8 cellular contexts compared by ENCODE assay signal in the genomic region with DNA sequence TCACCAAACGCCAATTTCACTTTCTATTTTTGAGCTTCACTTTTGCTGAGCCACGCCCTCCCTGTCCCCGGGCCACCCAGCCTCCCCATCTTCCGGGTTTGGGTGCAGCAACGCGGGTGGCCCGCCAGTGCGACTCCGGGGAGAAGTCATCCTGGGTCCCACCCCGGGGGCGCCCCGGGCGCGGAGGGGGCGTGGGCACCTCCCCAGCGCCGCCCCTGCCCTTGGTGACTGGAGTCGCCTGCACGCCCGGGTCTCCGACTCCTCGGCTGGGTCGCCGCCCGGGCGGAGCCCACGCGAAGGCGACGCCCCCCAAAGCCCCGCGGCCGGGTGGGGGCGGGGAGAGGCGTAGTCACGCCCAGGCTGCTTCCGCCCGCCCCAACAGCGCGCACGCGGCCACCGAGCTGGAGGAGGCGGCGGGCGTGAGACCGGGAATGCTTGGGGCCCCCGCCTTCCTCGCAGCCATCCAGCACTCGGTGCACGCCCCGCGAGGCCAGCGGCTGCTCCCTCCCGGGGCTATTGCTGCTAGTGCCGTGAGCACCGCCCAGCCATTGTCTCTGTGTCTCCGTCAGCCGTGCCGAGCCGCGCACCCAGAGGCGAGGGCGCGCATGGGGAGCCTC.
DNase-seq lines count a peak whose midpoint lies in the region; ATAC-seq and TF ChIP-seq lines count a peak whose summit lies in the region.

No MANE protein-coding gene starts in this region.

- H3K79me2 ChIP-seq in OCI-LY7 (ENCODE audit: insufficient read depth, low read depth, low read length), result peaks cover 47% of the 10 kb centered on the region
- no peaks in the 10 kb centered on the region for H3K79me2 ChIP-seq in mammary epithelial cell (ENCODE audit: insufficient read depth, low read length)

- H2AFZ ChIP-seq in OCI-LY7 (ENCODE audit: low read length) (peak overlapping the region; percentile 91), mammary epithelial cell (ENCODE audit: low read depth, low read length) (no peak overlapping the region)

- peak overlapping the region; percentile 73 for H3K27ac ChIP-seq in OCI-LY7 (ENCODE audit: low read depth, low read length, poor library complexity, severe bottlenecking)
- peak overlapping the region; percentile 79 for H3K27ac ChIP-seq in neutrophil
- H3K27ac ChIP-seq in mammary epithelial cell (ENCODE audit: insufficient read depth, low read depth, low read length), result no peak overlapping the region

- H3K27me3 ChIP-seq in neutrophil, result no peaks in the 10 kb centered on the region
- H3K27me3 ChIP-seq in mammary epithelial cell (ENCODE audit: insufficient read depth, low read length), result no peaks in the 10 kb centered on the region

- no peaks in the 10 kb centered on the region for H3K9me3 Mint-ChIP-seq in dendritic cell treated with granulocyte-macrophage colony-stimulating factor and Interleukin-4, amounts not matched to agents 40 ng/mL and 50 ng/mL, for 4 days

- H3K4me1 Mint-ChIP-seq in dendritic cell treated with granulocyte-macrophage colony-stimulating factor and Interleukin-4, amounts not matched to agents 40 ng/mL and 50 ng/mL, for 4 days (ENCODE audit: low read depth), result peaks cover 31% of the 10 kb centered on the region

- no CpG with 5 or more reads among the region's 65 CpGs for WGBS in mammary epithelial cell (ENCODE audit: low coverage, missing lambda C conversion rate)

- dilution Hi-C loops in mammary epithelial cell (cut with HindIII; ENCODE audit: low sequenced_read_pairs), result no loop called here

- intact Hi-C loops in OCI-LY7 (cut with micrococcal nuclease; ENCODE audit: unreplicated experiment) (loop anchor here (2.0 to 10.0 kb wide), 3 partner anchors 71 to 461 kb away; no protein-coding TSS in a partner anchor), mammary epithelial cell (cut with micrococcal nuclease) (no loop called here)
- intact Hi-C loops in dendritic cell treated with granulocyte-macrophage colony-stimulating factor and Interleukin-4, amounts not matched to agents 40 ng/mL and 50 ng/mL, for 4 days (cut with micrococcal nuclease), result loop anchor here (10.0 kb wide), 1 partner anchor 61 kb away; no protein-coding TSS in a partner anchor

- H3K27me3 Mint-ChIP-seq in dendritic cell treated with granulocyte-macrophage colony-stimulating factor and Interleukin-4, amounts not matched to agents 40 ng/mL and 50 ng/mL, for 4 days, result no peaks in the 10 kb centered on the region

- H4K20me1 ChIP-seq in OCI-LY7 (ENCODE audit: insufficient read depth, low read length) (no peaks in the 10 kb centered on the region), mammary epithelial cell (ENCODE audit: insufficient read depth, low read length) (no peaks in the 10 kb centered on the region)

- H3K9ac ChIP-seq in mammary epithelial cell (ENCODE audit: insufficient read depth, low read length), result no peak overlapping the region

- no peaks in the 10 kb centered on the region for H3K9me2 ChIP-seq in OCI-LY7 (ENCODE audit: insufficient read depth, low read length)

- H3K36me3 Mint-ChIP-seq in dendritic cell treated with granulocyte-macrophage colony-stimulating factor and Interleukin-4, amounts not matched to agents 40 ng/mL and 50 ng/mL, for 4 days (ENCODE audit: low read depth), result peaks cover 35% of the 10 kb centered on the region

- peak overlapping the region; percentile 70 for H3K4me3 ChIP-seq in AG04449 (ENCODE audit: low read depth, low read length)
- peak overlapping the region; percentile 93 for H3K4me3 ChIP-seq in OCI-LY7 (ENCODE audit: low read depth, low read length, poor library complexity, severe bottlenecking)
- peak overlapping the region; percentile 54 to 67 for H3K4me3 ChIP-seq in neutrophil (ENCODE audit: low read depth in 1 of 2, low read length in 1 of 2)
- H3K4me3 ChIP-seq in mammary epithelial cell (replicated peaks in 1 of 3; ENCODE audit: insufficient read depth in 1 of 3, low read depth in 2 of 3, low read length in 3 of 3), result no peak overlapping the region

- no peak for ATAC-seq in HG03097 (IDR thresholded peaks at IDR 0.05; ENCODE audit: low FRiP score, unreplicated experiment)

- CTCF ChIA-PET in AG04449 (lab: Yijun Ruan, JAX) (no interaction called here), OCI-LY7 (lab: Charles Lee; ENCODE audit: unreplicated experiment) (no interaction called here), mammary epithelial cell (lab: Charles Lee; ENCODE audit: low non-redundant PET) (no interaction called here)

- no peak for DNase-seq in AG04449 (ENCODE audit: low read depth, low spot score)
- peak; percentile 59 for DNase-seq in HCEC 1CT
- DNase-seq in OCI-LY7 (ENCODE audit: low spot score), result peak; percentile 90
- no peak for DNase-seq in mammary epithelial cell
- no peak for DNase-seq in RKO (ENCODE audit: low spot score)

- no peaks in the 10 kb centered on the region for H3K9me3 ChIP-seq in OCI-LY7 (ENCODE audit: low read length)
- no peaks in the 10 kb centered on the region for H3K9me3 ChIP-seq in neutrophil
- no peaks in the 10 kb centered on the region for H3K9me3 ChIP-seq in mammary epithelial cell (replicated peaks; ENCODE audit: insufficient read depth, low read length)

- peak overlapping the region; percentile 85 for H3K4me2 ChIP-seq in OCI-LY7 (ENCODE audit: low read length)
- no peak overlapping the region for H3K4me2 ChIP-seq in mammary epithelial cell (ENCODE audit: insufficient read depth, low read depth, low read length)

- BruUV-seq in OCI-LY7 (replicated peaks; lab: Mats Ljungman, UMichigan) (no TSS peak), mammary epithelial cell (replicated peaks; lab: Mats Ljungman, UMichigan) (no TSS peak)

- H3K36me3 ChIP-seq in OCI-LY7 (ENCODE audit: insufficient read depth, low read length) (no peaks in the 10 kb centered on the region; the same call in 1 of the 2 replicates), neutrophil (no peaks in the 10 kb centered on the region), mammary epithelial cell (ENCODE audit: insufficient read depth, low read length) (no peaks in the 10 kb centered on the region)

- peak overlapping the region; percentile 94 for H3K27ac Mint-ChIP-seq in dendritic cell treated with granulocyte-macrophage colony-stimulating factor and Interleukin-4, amounts not matched to agents 40 ng/mL and 50 ng/mL, for 4 days

- in situ Hi-C loops in mammary epithelial cell (cut with MboI; ENCODE audit: low sequenced_read_pairs in 2 of 2), result no loop called here

- TF ChIP-seq CTCF in AG04449 (IDR thresholded peaks at IDR 0.05; ENCODE audit: insufficient read depth, low read length, missing control alignments), result no peak
- no peak for TF ChIP-seq CTCF in OCI-LY7 (conservative IDR thresholded peaks at IDR 0.05; ENCODE audit: low read length)
- TF ChIP-seq CTCF in neutrophil (IDR thresholded peaks at IDR 0.05), result no peak
- TF ChIP-seq CTCF in mammary epithelial cell (conservative IDR thresholded peaks at IDR 0.05 in 1 of 2, IDR thresholded peaks at IDR 0.05 in 1 of 2; ENCODE audit: extremely low read depth in 1 of 2, insufficient read depth in 1 of 2, low read depth in 1 of 2, low read length in 2 of 2), result no peak

- H3K4me3 Mint-ChIP-seq in dendritic cell treated with granulocyte-macrophage colony-stimulating factor and Interleukin-4, amounts not matched to agents 40 ng/mL and 50 ng/mL, for 4 days, result peak overlapping the region; percentile 84

- H3K4me1 ChIP-seq in OCI-LY7 (ENCODE audit: insufficient read depth, low read length, poor library complexity, severe bottlenecking), result peaks cover 29% of the 10 kb centered on the region
- peaks cover 0 to 17% of the 10 kb centered on the region in 2 experiments for H3K4me1 ChIP-seq in neutrophil (ENCODE audit: control insufficient read depth in 1 of 2, insufficient read depth in 1 of 2, low read depth in 1 of 2, low read length in 1 of 2)
- H3K4me1 ChIP-seq in mammary epithelial cell (ENCODE audit: insufficient read depth, low read length), result no peaks in the 10 kb centered on the region

- POLR2A ChIA-PET in AG04449 (lab: Yijun Ruan, JAX), result interaction anchor here (0.5 to 0.7 kb wide), 2 partner anchors 16 to 244 kb away, joined by 3 to 4 read pairs; no protein-coding TSS in a partner anchor
- POLR2A ChIA-PET in OCI-LY7 (lab: Charles Lee), result interaction anchor here (0.6 to 1.7 kb wide), 5 partner anchors 12 to 364 kb away, joined by 3 to 4 read pairs (median 3); no protein-coding TSS in a partner anchor

Comparison
In these comparisons a context has a peak if more than half of its experiments do, and no peak if none do; other contexts are left out.
1. DNase-seq: peak in HCEC 1CT (single experiment) and OCI-LY7 (single experiment); none in AG04449 (single experiment), mammary epithelial cell (single experiment) and RKO (single experiment).
2. H3K4me3 ChIP-seq: peak in AG04449 (single experiment), OCI-LY7 (single experiment) and neutrophil (2 of 2); none in mammary epithelial cell (0 of 3).